2 cellular contexts compared by ENCODE assay signal in the genomic region with DNA sequence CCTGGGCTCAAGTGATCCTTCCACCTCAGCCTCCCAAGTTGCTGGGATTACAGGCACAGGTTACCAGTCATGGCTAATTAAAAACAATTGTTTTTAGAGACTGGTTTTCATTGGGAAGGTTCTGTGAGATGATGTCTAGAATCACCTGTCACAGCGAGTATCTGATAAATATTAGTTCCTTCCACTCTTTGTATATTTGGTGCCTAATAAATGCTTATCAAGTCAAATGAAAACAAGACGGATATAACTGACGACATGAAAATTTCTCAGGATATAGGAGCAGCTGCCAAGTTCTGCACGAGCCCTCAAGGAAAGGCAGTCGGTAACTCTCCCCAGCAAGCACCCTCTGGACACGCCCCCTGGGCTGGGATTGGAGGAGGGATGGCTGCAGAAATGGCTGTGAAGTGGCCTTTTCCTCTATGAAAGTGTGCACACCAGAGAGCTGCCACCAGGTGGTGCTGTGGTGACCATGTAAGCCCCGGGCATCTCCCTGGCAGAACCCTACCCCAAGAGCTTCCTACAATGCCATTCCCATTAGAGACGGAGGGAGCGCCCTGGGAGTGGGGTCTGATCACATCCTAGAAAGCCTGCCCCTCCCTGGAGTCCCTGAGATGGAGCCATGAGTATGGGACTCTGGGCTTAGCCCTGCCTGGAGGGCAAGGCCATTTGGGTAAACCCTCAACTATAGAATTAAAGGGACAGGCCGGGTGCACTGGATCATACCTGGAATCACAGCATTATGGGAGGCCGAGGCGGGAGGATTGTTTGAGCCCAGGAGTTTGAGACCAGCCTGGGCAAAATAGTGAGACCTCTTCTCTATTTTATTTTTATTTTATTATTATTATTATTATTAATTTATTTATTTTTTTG.
TF ChIP-seq lines count a peak whose summit lies in the region.

No MANE protein-coding gene starts in this region.

TF ChIP-seq in IMR-90, 13 proteins besides CTCF, POLR2A, EP300 and RAD21:
- TF ChIP-seq SMC3 (IDR thresholded peaks at IDR 0.05; ENCODE audit: low read depth, low read length): peak; percentile 86
- no peak for TF ChIP-seq RCOR1 (IDR thresholded peaks at IDR 0.05; ENCODE audit: insufficient replicate concordance, low read length)
- TF ChIP-seq MAZ (IDR thresholded peaks at IDR 0.05; ENCODE audit: borderline replicate concordance, low read depth, low read length): peak; percentile 40; the same call in 1 of the 2 replicates

TF ChIP-seq in endothelial cell of umbilical vein, 7 proteins besides CTCF, POLR2A, EP300 and RAD21:
- TF ChIP-seq MYC (IDR thresholded peaks at IDR 0.05; ENCODE audit: low read depth, low read length): no peak
- no peak for TF ChIP-seq FOS (IDR thresholded peaks at IDR 0.05; ENCODE audit: borderline replicate concordance, insufficient read depth, low read length)
- TF ChIP-seq JUN (IDR thresholded peaks at IDR 0.05; ENCODE audit: borderline replicate concordance, insufficient read depth, insufficient read length, low read depth): no peak
- no peak for TF ChIP-seq POLR2AphosphoS5 (IDR thresholded peaks at IDR 0.05; ENCODE audit: insufficient read depth, low read depth, low read length)
- no peak for TF ChIP-seq GATA2 (IDR thresholded peaks at IDR 0.05; ENCODE audit: insufficient read depth, insufficient read length, low read depth, low read length)
- TF ChIP-seq, protein P1, sequence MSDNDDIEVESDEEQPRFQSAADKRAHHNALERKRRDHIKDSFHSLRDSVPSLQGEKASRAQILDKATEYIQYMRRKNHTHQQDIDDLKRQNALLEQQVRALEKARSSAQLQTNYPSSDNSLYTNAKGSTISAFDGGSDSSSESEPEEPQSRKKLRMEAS (IDR thresholded peaks at IDR 0.05; ENCODE audit: insufficient read depth, insufficient read length): no peak
- no peak for TF ChIP-seq EZH2 (IDR thresholded peaks at IDR 0.05; ENCODE audit: borderline replicate concordance, low read depth, low read length, severe bottlenecking)
TF ChIP-seq in endothelial cell of umbilical vein: peak in this region for 0.
